12 cellular contexts compared by ENCODE assay signal in the genomic region with DNA sequence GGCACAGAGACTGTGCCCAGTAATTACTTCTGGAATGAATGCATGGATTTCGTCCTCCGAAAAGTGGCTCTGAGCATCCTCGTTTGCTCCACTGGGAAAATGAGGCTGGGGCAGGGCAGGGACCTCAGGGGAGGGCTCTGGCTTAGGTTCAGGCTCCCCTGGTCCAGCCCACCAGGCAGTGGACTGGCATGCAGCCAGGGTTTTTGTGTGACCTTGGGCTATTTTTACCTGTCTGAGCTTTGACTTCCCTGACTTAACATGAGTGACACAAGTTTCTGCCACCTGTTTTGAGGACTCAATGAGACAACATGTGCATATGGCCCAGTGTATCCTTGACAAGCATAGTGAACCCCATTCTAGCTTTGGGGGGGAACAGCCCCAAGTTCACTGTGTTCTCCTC. TPM values are rescaled to one million over a fixed set of nuclear protein-coding genes. Genes with fewer than 3 reads are reported as not detected.
DNase-seq lines count a peak whose midpoint lies in the region; ATAC-seq, FAIRE-seq and TF ChIP-seq lines count a peak whose summit lies in the region.
"Had no signal": no experiment of that assay in that cellular context is flagged by ENCODE, and none has a peak within 500 bp of the region (broad histone marks: within the 10 kb centered on the region; RNA-seq: fewer than 3 reads in every experiment).

No MANE protein-coding gene starts in this region.

- DNase-seq in H9: no peak
- DNase-seq in GM12878 (ENCODE audit: low read depth, low spot score): no peak
- no peak for DNase-seq in neuronal stem cell (ENCODE audit: low spot score)
- DNase-seq in mesenchymal stem cell: no peak
- DNase-seq: effector memory CD8-positive, alpha-beta T cell; stimulated activated naive CD4-positive, alpha-beta T cell had no signal

- no peak for TF ChIP-seq POLR2A in GM12878 (IDR thresholded peaks at IDR 0.05; ENCODE audit: low read depth, low read length)

- H3K79me2 ChIP-seq in H9 (ENCODE audit: insufficient read depth, low read length) (no peaks in the 10 kb centered on the region), GM12878 (ENCODE audit: control insufficient read depth, insufficient read depth, low read length) (no peaks in the 10 kb centered on the region)

- WGBS in H9 (ENCODE audit: extremely low coverage, insufficient read length, low lambda C conversion rate): no CpG with 5 or more reads among the region's 3 CpGs
- 44% methylated on average over 3 of the region's 3 CpGs for WGBS in GM12878 (ENCODE audit: insufficient coverage, insufficient replicate concordance, low lambda C conversion rate, missing lambda C conversion rate)
- WGBS in neuronal stem cell (ENCODE audit: extremely low coverage in 2 of 2, insufficient read length in 2 of 2, insufficient replicate concordance in 1 of 2), 2 donors: no CpG with 5 or more reads among the region's 3 CpGs
- 81% methylated on average over 3 of the region's 3 CpGs for WGBS in mesenchymal stem cell

- H4K20me1 ChIP-seq in BLaER1 treated with 17β-estradiol and CSF1 and Interleukin-3, amounts not matched to agents 10 nM and 100 nM: peaks cover 0 to 61% (median 0%) of the 10 kb centered on the region in 11 experiments; a peak in 5 of 22 replicates
- H4K20me1 ChIP-seq in H9 (ENCODE audit: control insufficient read depth, insufficient read depth, insufficient read length) (no peaks in the 10 kb centered on the region), GM12878 (ENCODE audit: control insufficient read depth, insufficient read depth) (no peaks in the 10 kb centered on the region)

- no peak overlapping the region for H3K56ac ChIP-seq in H9 (ENCODE audit: insufficient read length, low read depth, low read length)

- no peak for FAIRE-seq in GM12878 (lab: Jason Lieb, UNC)

- peaks cover 3% of the 10 kb centered on the region for H3K23me2 ChIP-seq in H9 (ENCODE audit: insufficient read length, low read depth, low read length, poor library complexity, severe bottlenecking)

- no peaks in the 10 kb centered on the region for H3K27me3 ChIP-seq in BLaER1 treated with 17β-estradiol and CSF1 and Interleukin-3, amounts not matched to agents 10 nM and 100 nM
- no peaks in the 10 kb centered on the region for H3K27me3 ChIP-seq in H9 (ENCODE audit: insufficient read depth, low read length)
- no peaks in the 10 kb centered on the region for H3K27me3 ChIP-seq in GM12878 (replicated peaks in 1 of 2; ENCODE audit: control insufficient read depth in 2 of 2, insufficient read depth in 2 of 2, low read length in 1 of 2)
- H3K27me3 ChIP-seq in neuronal stem cell (ENCODE audit: control insufficient read depth in 3 of 3, insufficient read depth in 3 of 3, low read depth in 1 of 3, low read length in 3 of 3): no peaks in the 10 kb centered on the region
- H3K27me3 ChIP-seq in mesenchymal stem cell (ENCODE audit: control insufficient read depth in 1 of 2, insufficient read depth in 1 of 2, low read length in 2 of 2): peaks cover 0 to 23% of the 10 kb centered on the region in 2 experiments
- H3K27me3 ChIP-seq: left lung had no signal

- H3K9ac ChIP-seq in BLaER1 treated with 17β-estradiol and CSF1 and Interleukin-3, amounts not matched to agents 10 nM and 100 nM: peak overlapping the region in 5 of 11 experiments; percentile 50 to 69 (median 59); a peak in 5 of 22 replicates
- H3K9ac ChIP-seq in H9 (ENCODE audit: extremely low read depth, insufficient read length, low read length) (no peak overlapping the region), GM12878 (ENCODE audit: control insufficient read depth, insufficient read depth, low read length) (no peak overlapping the region), neuronal stem cell (ENCODE audit: low read depth, low read length, poor library complexity) (no peak overlapping the region), mesenchymal stem cell (ENCODE audit: low read length) (no peak overlapping the region)

- H3K4ac ChIP-seq in H9 (ENCODE audit: low read depth, low read length) (no peak overlapping the region), neuronal stem cell (ENCODE audit: low read length) (no peak overlapping the region), mesenchymal stem cell (ENCODE audit: low read depth in 1 of 2, low read length in 2 of 2) (no peak overlapping the region)

- no peak overlapping the region for H3K18ac ChIP-seq in H9 (ENCODE audit: insufficient read length, low read depth, low read length)
- peak overlapping the region; percentile 96 for H3K18ac ChIP-seq in neuronal stem cell (ENCODE audit: low read length)
- no peak overlapping the region for H3K18ac ChIP-seq in mesenchymal stem cell (ENCODE audit: low read depth in 1 of 2, low read length in 2 of 2)

- ATAC-seq in GM12878 (no peak), HG03108 (IDR thresholded peaks at IDR 0.05; ENCODE audit: unreplicated experiment) (no peak), HG02852 (IDR thresholded peaks at IDR 0.05; ENCODE audit: unreplicated experiment) (no peak)

- H3K9me3 Mint-ChIP-seq in H9: no peaks in the 10 kb centered on the region
- H3K9me3 Mint-ChIP-seq: effector memory CD8-positive, alpha-beta T cell had no signal

- H4K5ac ChIP-seq in H9 (ENCODE audit: insufficient read length, low read depth, low read length): no peak overlapping the region

- H3K27ac Mint-ChIP-seq in H9: no peak overlapping the region
- H3K27ac Mint-ChIP-seq: effector memory CD8-positive, alpha-beta T cell had no signal

- CTCF ChIA-PET in GM12878 (lab: Yijun Ruan, JAX): interaction anchor here (0.6 to 7.0 kb wide), 18 partner anchors 9 to 657 kb away, joined by 3 to 59 read pairs (median 5); no protein-coding TSS in a partner anchor

- no peak for TF ChIP-seq RAD21 in GM12878 (IDR thresholded peaks at IDR 0.05; ENCODE audit: insufficient read depth, low read depth, low read length)

- H3K4me1 Mint-ChIP-seq in H9: peaks cover 12 to 22% of the 10 kb centered on the region in 2 experiments

- intact Hi-C loops in GM12878 (cut with micrococcal nuclease; ENCODE audit: unreplicated experiment): loop anchor here (2.0 to 5.0 kb wide), 2 partner anchors 140 to 350 kb away; no protein-coding TSS in a partner anchor

- H3K4me3 Mint-ChIP-seq in H9: peak overlapping the region; percentile 62 to 69; a peak in 3 of 5 replicates

- no peak for TF ChIP-seq EP300 in GM12878 (IDR thresholded peaks at IDR 0.05; ENCODE audit: borderline replicate concordance in 1 of 2, control insufficient read depth in 1 of 2, low read depth in 2 of 2, low read length in 2 of 2)

- peaks cover 0 to 49% (median 9%) of the 10 kb centered on the region in 11 experiments; a peak in 11 of 22 replicates for H3K36me3 ChIP-seq in BLaER1 treated with 17β-estradiol and CSF1 and Interleukin-3, amounts not matched to agents 10 nM and 100 nM
- H3K36me3 ChIP-seq in GM12878 (ENCODE audit: control insufficient read depth in 2 of 2, insufficient read depth in 2 of 2, low read length in 1 of 2) (no peaks in the 10 kb centered on the region; a peak in 2 of 4 replicates), neuronal stem cell (replicated peaks in 1 of 2; ENCODE audit: control insufficient read depth in 2 of 2, insufficient read depth in 2 of 2, low read length in 2 of 2) (no peaks in the 10 kb centered on the region), mesenchymal stem cell (ENCODE audit: control insufficient read depth in 1 of 2, insufficient read depth in 2 of 2, low read depth in 1 of 2, low read length in 2 of 2) (peaks cover 0 to 25% of the 10 kb centered on the region in 2 experiments)

- no peak overlapping the region for H2AK5ac ChIP-seq in H9 (ENCODE audit: insufficient read length, low read length)
- H2AK5ac ChIP-seq in neuronal stem cell (ENCODE audit: low read depth, low read length): peak overlapping the region; percentile 66
- H2AK5ac ChIP-seq in mesenchymal stem cell (ENCODE audit: low read length, severe bottlenecking): no peak overlapping the region

- H3K4me2 ChIP-seq in BLaER1 treated with 17β-estradiol and CSF1 and Interleukin-3, amounts not matched to agents 10 nM and 100 nM: peak overlapping the region; percentile 77 to 92 (median 86); a peak in 21 of 22 replicates
- H3K4me2 ChIP-seq in H9 (ENCODE audit: insufficient read depth, insufficient read length, low read length) (no peak overlapping the region), GM12878 (ENCODE audit: control insufficient read depth, insufficient read depth) (no peak overlapping the region), neuronal stem cell (ENCODE audit: insufficient read depth, low read length, poor library complexity, severe bottlenecking) (no peak overlapping the region), mesenchymal stem cell (ENCODE audit: low read length, poor library complexity, severe bottlenecking) (no peak overlapping the region)

- SMC1A ChIA-PET in GM12878 (lab: Charles Lee; ENCODE audit: uncharacterized antibody, unreplicated experiment): interaction anchor here (1.1 to 1.8 kb wide), 3 partner anchors 27 to 351 kb away, joined by 3 to 7 read pairs (median 4); no protein-coding TSS in a partner anchor

- H2BK120ac ChIP-seq in H9 (ENCODE audit: low read depth, low read length, poor library complexity, severe bottlenecking): no peak overlapping the region
- no peak overlapping the region for H2BK120ac ChIP-seq in neuronal stem cell (ENCODE audit: low read depth, low read length)
- no peak overlapping the region for H2BK120ac ChIP-seq in mesenchymal stem cell (ENCODE audit: low read depth, low read length)

- H3K36me3 Mint-ChIP-seq in H9 (ENCODE audit: insufficient read depth in 1 of 3, low read depth in 3 of 3): no peaks in the 10 kb centered on the region

- H2BK15ac ChIP-seq in H9 (ENCODE audit: low read depth, low read length) (no peak overlapping the region), neuronal stem cell (ENCODE audit: low read length) (peak overlapping the region; percentile 61), mesenchymal stem cell (ENCODE audit: low read depth, poor library complexity, severe bottlenecking) (no peak overlapping the region)

- H3K14ac ChIP-seq in H9 (ENCODE audit: insufficient read depth, low read length) (no peak overlapping the region), neuronal stem cell (ENCODE audit: low read length) (peak overlapping the region; percentile 42), mesenchymal stem cell (ENCODE audit: low read length in 2 of 2) (no peak overlapping the region)

- no peak overlapping the region for H2BK20ac ChIP-seq in H9 (ENCODE audit: low read depth, low read length, poor library complexity, severe bottlenecking)

- POLR2A ChIA-PET in GM12878 (lab: Charles Lee): no interaction called here

- H4K91ac ChIP-seq in H9 (ENCODE audit: insufficient read length, low read depth, low read length) (no peak overlapping the region), neuronal stem cell (ENCODE audit: low read depth, low read length, poor library complexity) (no peak overlapping the region), mesenchymal stem cell (ENCODE audit: low read length) (no peak overlapping the region)

- H3K23ac ChIP-seq in H9 (ENCODE audit: insufficient read length, low read depth, low read length) (no peak overlapping the region), neuronal stem cell (ENCODE audit: low read depth, low read length, poor library complexity) (no peak overlapping the region), mesenchymal stem cell (ENCODE audit: low read length in 2 of 2) (no peak overlapping the region)

- TF ChIP-seq CTCF in H9 (conservative IDR thresholded peaks at IDR 0.05) (no peak), GM12878 (IDR thresholded peaks at IDR 0.05 in 2 of 3, conservative IDR thresholded peaks at IDR 0.05 in 1 of 3; ENCODE audit: control insufficient read depth in 2 of 3, extremely low read depth in 1 of 3, insufficient read depth in 1 of 3, low read depth in 3 of 3, low read length in 3 of 3) (no peak)

- H3T11ph ChIP-seq in H9 (ENCODE audit: low read length): no peak overlapping the region

- H3K9me3 ChIP-seq in BLaER1 treated with 17β-estradiol and CSF1 and Interleukin-3, amounts not matched to agents 10 nM and 100 nM (replicated peaks in 1 of 11): no peaks in the 10 kb centered on the region
- no peaks in the 10 kb centered on the region for H3K9me3 ChIP-seq in H9 (ENCODE audit: control insufficient read depth, low read depth, low read length)
- no peaks in the 10 kb centered on the region for H3K9me3 ChIP-seq in GM12878 (replicated peaks; ENCODE audit: control insufficient read depth, insufficient read depth, low read length)
- H3K9me3 ChIP-seq in neuronal stem cell (replicated peaks in 1 of 2; ENCODE audit: control insufficient read depth in 2 of 2, insufficient read depth in 1 of 2, low read depth in 1 of 2, low read length in 2 of 2): no peaks in the 10 kb centered on the region
- H3K9me3 ChIP-seq in mesenchymal stem cell (ENCODE audit: control insufficient read depth, low read length): no peaks in the 10 kb centered on the region
- H3K9me3 ChIP-seq: left lung had no signal

- no TSS peak for BruUV-seq in GM12878 (replicated peaks; lab: Mats Ljungman, UMichigan)

- H3K79me1 ChIP-seq in H9 (ENCODE audit: insufficient read depth, low read depth, low read length, poor library complexity, severe bottlenecking): no peaks in the 10 kb centered on the region
- H3K79me1 ChIP-seq in neuronal stem cell (ENCODE audit: low read depth, low read length): no peaks in the 10 kb centered on the region
- no peaks in the 10 kb centered on the region for H3K79me1 ChIP-seq in mesenchymal stem cell (replicated peaks; ENCODE audit: low read length, poor library complexity, severe bottlenecking)

- H4K8ac ChIP-seq in H9 (replicated peaks; ENCODE audit: insufficient read length, low read depth, low read length) (no peak overlapping the region), neuronal stem cell (ENCODE audit: low read depth, low read length) (no peak overlapping the region), mesenchymal stem cell (ENCODE audit: low read length) (no peak overlapping the region)

- H2BK12ac ChIP-seq in H9 (ENCODE audit: insufficient read length, low read depth, low read length) (no peak overlapping the region), neuronal stem cell (ENCODE audit: low read length) (no peak overlapping the region), mesenchymal stem cell (ENCODE audit: low read length in 2 of 2) (no peak overlapping the region)

- H3K27ac ChIP-seq in BLaER1 treated with 17β-estradiol and CSF1 and Interleukin-3, amounts not matched to agents 10 nM and 100 nM: no peak overlapping the region
- H3K27ac ChIP-seq in H9 (ENCODE audit: insufficient read length, low read depth, low read length) (no peak overlapping the region), GM12878 (ENCODE audit: control insufficient read depth, insufficient read depth) (no peak overlapping the region), neuronal stem cell (replicated peaks; ENCODE audit: low read length) (no peak overlapping the region), mesenchymal stem cell (ENCODE audit: low read length, poor library complexity, severe bottlenecking) (no peak overlapping the region)
- H3K27ac ChIP-seq: left lung had no signal

- H3K4me1 ChIP-seq in BLaER1 treated with 17β-estradiol and CSF1 and Interleukin-3, amounts not matched to agents 10 nM and 100 nM: peaks cover 15 to 42% (median 35%) of the 10 kb centered on the region in 10 experiments; a peak in 19 of 20 replicates
- peaks cover 3% of the 10 kb centered on the region; the same call in 1 of the 2 replicates for H3K4me1 ChIP-seq in H9 (ENCODE audit: insufficient read depth, low read length)
- peaks cover 6% of the 10 kb centered on the region; the same call in 1 of the 2 replicates for H3K4me1 ChIP-seq in GM12878 (ENCODE audit: control insufficient read depth, insufficient read depth, low read length)
- peaks cover 13 to 19% of the 10 kb centered on the region in 2 donors for H3K4me1 ChIP-seq in neuronal stem cell (ENCODE audit: control insufficient read depth in 2 of 2, insufficient read depth in 1 of 2, low read depth in 1 of 2, low read length in 2 of 2)
- peaks cover 15% of the 10 kb centered on the region for H3K4me1 ChIP-seq in mesenchymal stem cell (ENCODE audit: control insufficient read depth, insufficient read depth, low read depth, low read length)

- H2AFZ ChIP-seq in H9 (ENCODE audit: low read length) (no peak overlapping the region), GM12878 (ENCODE audit: control insufficient read depth, low read depth, low read length) (no peak overlapping the region), neuronal stem cell (ENCODE audit: low read length) (peak overlapping the region; percentile 91), mesenchymal stem cell (ENCODE audit: low read depth, low read length) (no peak overlapping the region)

- in situ Hi-C loops in GM12878 (cut with MboI): no loop called here

- RAD21 ChIA-PET in GM12878 (lab: Charles Lee; ENCODE audit: unreplicated experiment): interaction anchor here (1.1 to 2.2 kb wide), 4 partner anchors 40 to 375 kb away, joined by 3 to 7 read pairs (median 4); no protein-coding TSS in a partner anchor

- H2BK5ac ChIP-seq in H9 (ENCODE audit: insufficient read length, low read length) (no peak overlapping the region), neuronal stem cell (ENCODE audit: low read length) (peak overlapping the region; percentile 33), mesenchymal stem cell (ENCODE audit: low read depth, low read length, poor library complexity, severe bottlenecking) (no peak overlapping the region)

- peak overlapping the region in 1 of 10 experiments; percentile 41; a peak in 1 of 20 replicates for H3K4me3 ChIP-seq in BLaER1 treated with 17β-estradiol and CSF1 and Interleukin-3, amounts not matched to agents 10 nM and 100 nM
- H3K4me3 ChIP-seq in GM12878 (no peak overlapping the region), neuronal stem cell (ENCODE audit: low read length in 2 of 2) (no peak overlapping the region), mesenchymal stem cell (ENCODE audit: insufficient read depth in 1 of 2, low read depth in 1 of 2, low read length in 2 of 2) (peak overlapping the region in 1 of 2 experiments; percentile 80)

- H3K27me3 Mint-ChIP-seq in H9 (ENCODE audit: low read depth): peaks cover 16% of the 10 kb centered on the region
- H3K27me3 Mint-ChIP-seq: effector memory CD8-positive, alpha-beta T cell had no signal

RNA-seq across cellular contexts. Expression of a gene that starts 32.6 kb away (rescaled TPM):
- total RNA-seq in H9 (2021): 0.22 and 0.24 TPM in 2 replicates
- 0.44 and 0.56 TPM in 2 replicates for total RNA-seq in GM12878 (2013; cell fraction: nucleolus; rRNA removed)
- total RNA-seq in GM12878 (2014; rRNA removed): 0.28 and 0.60 TPM in 2 replicates
- total RNA-seq in GM12878 (2014; rRNA removed; fragmentation: Illumina TruSeq; extraction: Trizol): 0.13 and 0.23 TPM in 2 replicates
- total RNA-seq in GM12878 (2021): 0.74 and 0.98 TPM in 2 replicates
- polyA plus RNA-seq in GM12878 (2011; ENCODE audit: low read depth): 0.31 TPM
- polyA plus RNA-seq in GM12878 (2011; rRNA removed): 1.1 and 1.5 TPM in 2 replicates
- 2.3 and 2.6 TPM in 2 replicates for polyA plus RNA-seq in GM12878 (2011; cell fraction: cytosol; rRNA removed)
- 9.9 and 12.3 TPM in 2 replicates for polyA plus RNA-seq in GM12878 (2011; cell fraction: nucleus; rRNA removed)
- polyA plus RNA-seq in GM12878 (2012): 0.38 and 0.42 TPM in 2 replicates
- 0.35 TPM in 1 of 2 replicates, not detected in the other for polyA plus RNA-seq in GM12878 (2014; fragmentation: Illumina TruSeq; extraction: Trizol)
- polyA plus RNA-seq in GM12878 (2014; fragmentation: Nextera tagmentation; extraction: Ambion mirVana): under 1 TPM in 1 of 2 experiments, not detected in 1; 0.11 TPM
- 0.94 and 1.3 TPM in 2 replicates for polyA plus RNA-seq in GM12878 (2014; rRNA removed)
- polyA plus RNA-seq in GM12878 (2016; fragmentation: Nextera tagmentation; extraction: Ambion mirVana): under 1 TPM; 0.43 to 0.48 TPM
- 0.66 and 1.1 TPM in 2 replicates for polyA minus RNA-seq in GM12878 (2011; rRNA and poly(A)+ RNA removed)
- polyA minus RNA-seq in GM12878 (2011; cell fraction: cytosol; rRNA and poly(A)+ RNA removed): 1.1 TPM in 1 of 2 replicates, not detected in the other
- polyA minus RNA-seq in GM12878 (2011; cell fraction: nucleus; rRNA and poly(A)+ RNA removed): 0.60 and 0.77 TPM in 2 replicates
- polyA plus RNA-seq in neuronal stem cell (2013, experiment 1 of 2): 0.04 TPM
- not detected for polyA plus RNA-seq in neuronal stem cell (2013, experiment 2 of 2)
- polyA plus RNA-seq in mesenchymal stem cell (2013, experiment 1 of 2): 0.15 TPM
- 0.15 TPM for polyA plus RNA-seq in mesenchymal stem cell (2013, experiment 2 of 2)
- total RNA-seq: NCI-H460, omental fat pad had no signal

Comparison
In these comparisons a context has a peak if more than half of its experiments do, and no peak if none do; other contexts are left out.
1. H3K4me2 ChIP-seq: peak in BLaER1 treated with 17β-estradiol and CSF1 and Interleukin-3, amounts not matched to agents 10 nM and 100 nM (11 of 11); none in H9 (single experiment), GM12878 (single experiment), neuronal stem cell (single experiment) and mesenchymal stem cell (single experiment).